In the genomic region with DNA sequence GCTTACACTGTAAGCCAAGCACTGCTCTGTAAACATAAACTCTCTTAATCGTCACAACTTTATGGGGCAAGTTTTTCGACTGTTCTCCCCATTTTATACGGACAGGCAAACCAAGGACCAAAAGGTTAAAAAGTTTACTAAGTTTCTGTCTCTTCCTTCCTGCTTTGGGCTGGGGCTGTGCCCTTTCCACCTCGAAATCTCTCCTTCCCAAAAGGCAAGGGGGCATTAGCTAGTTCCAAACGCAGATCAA, we compare ENCODE assay signal across 8 cellular contexts. TPM values are rescaled to one million over a fixed set of nuclear protein-coding genes. Genes with fewer than 3 reads are reported as not detected.
DNase-seq lines count a peak whose midpoint lies in the region; ATAC-seq and TF ChIP-seq lines count a peak whose summit lies in the region.

No MANE protein-coding gene starts in this region.

- H3K4me1 ChIP-seq in Karpas-422 (ENCODE audit: low read length) (peaks cover 28% of the 10 kb centered on the region), colonic mucosa (peaks cover 28% of the 10 kb centered on the region)

- peaks cover 49 to 63% (median 60%) of the 10 kb centered on the region in 3 donors for H3K4me1 Mint-ChIP-seq in naive B cell

- intact Hi-C loops in colonic mucosa (cut with DNase I) = loop anchor here (2.0 kb wide), 1 partner anchor 48 kb away; no protein-coding TSS in a partner anchor

- peaks cover 19% of the 10 kb centered on the region for H4K20me1 ChIP-seq in Karpas-422 (ENCODE audit: insufficient read depth, low read depth, low read length)

- H3K4me3 Mint-ChIP-seq in naive B cell = peak overlapping the region; percentile 87 to 99 (median 96)

- DNase-seq in AG04450 (ENCODE audit: low read depth, low spot score) (no peak), Karpas-422 (no peak), colonic mucosa (no peak), naive B cell (no peak), omental fat pad (ENCODE audit: low spot score) (no peak), SKM-1 treated with dmso at 0.1 percent for 144 hours (lab: John Stamatoyannopoulos, UW; ENCODE audit: unreplicated experiment) (no peak)

- H3K79me2 ChIP-seq in Karpas-422 (ENCODE audit: low read length) = peaks cover 7% of the 10 kb centered on the region; the same call in 1 of the 2 replicates

- H3K4me3 ChIP-seq in AG04450 (ENCODE audit: low read depth, low read length) = peak overlapping the region; percentile 97
- H3K4me3 ChIP-seq in Karpas-422 (ENCODE audit: low read length) = peak overlapping the region; percentile 79
- peak overlapping the region; percentile 83 for H3K4me3 ChIP-seq in colonic mucosa

- H3K9ac ChIP-seq in Karpas-422 (ENCODE audit: low read length) (peak overlapping the region; percentile 61), colonic mucosa (ENCODE audit: low read depth in 2 of 2, low read length in 2 of 2) (peak overlapping the region; percentile 99 to 100)

- no peaks in the 10 kb centered on the region for H3K9me2 ChIP-seq in Karpas-422 (replicated peaks; ENCODE audit: insufficient read depth, low read length)

- TF ChIP-seq CTCF in AG04450 (IDR thresholded peaks at IDR 0.05; ENCODE audit: low read depth, low read length) (no peak), colonic mucosa (IDR thresholded peaks at IDR 0.05) (no peak), omental fat pad (IDR thresholded peaks at IDR 0.05) (no peak)

- H3K36me3 ChIP-seq in Karpas-422 (ENCODE audit: insufficient read depth, low read length) (0 out of 2 replicates have a peak, but pooled peaks cover 3% of the 10 kb centered on the region), colonic mucosa (peaks cover 3% of the 10 kb centered on the region)

- no peak for ATAC-seq in naive B cell (ENCODE audit: low read depth in 2 of 2)
- ATAC-seq in GM19023 (IDR thresholded peaks at IDR 0.05; ENCODE audit: unreplicated experiment) = no peak
- no peak for ATAC-seq in HG02610 (IDR thresholded peaks at IDR 0.05; ENCODE audit: unreplicated experiment)
- no peak for ATAC-seq in omental fat pad (ENCODE audit: low FRiP score)

- H3K27me3 ChIP-seq in AG04450 (ENCODE audit: control insufficient read depth, insufficient read depth, low read length) = no peaks in the 10 kb centered on the region
- H3K27me3 ChIP-seq in Karpas-422 (ENCODE audit: low read length) = no peaks in the 10 kb centered on the region
- no peaks in the 10 kb centered on the region for H3K27me3 ChIP-seq in colonic mucosa

- CTCF ChIA-PET in AG04450 (lab: Charles Lee) = interaction anchor here (0.6 to 4.8 kb wide), 45 partner anchors 9 to 168 kb away, joined by 3 to 122 read pairs (median 7); partner anchors contain the start of genes LSM4 and MPV17L2

- H3K27ac Mint-ChIP-seq in naive B cell = peak overlapping the region; percentile 98 to 100 (median 100)

- peaks cover 0 to 2% (median 0%) of the 10 kb centered on the region in 7 donors for H3K9me3 Mint-ChIP-seq in naive B cell

- POLR2A ChIA-PET in AG04450 (lab: Yijun Ruan, JAX) = interaction anchor here (0.6 to 4.4 kb wide), 17 partner anchors 9 to 495 kb away, joined by 3 to 130 read pairs (median 13); partner anchors contain the start of genes GDF15, LSM4, RAB3A and SSBP4

- peak overlapping the region; percentile 85 for H3K27ac ChIP-seq in AG04450 (ENCODE audit: low read depth, low read length)
- no peak overlapping the region for H3K27ac ChIP-seq in Karpas-422 (ENCODE audit: low read length)
- H3K27ac ChIP-seq in colonic mucosa = peak overlapping the region; percentile 97

- no peak overlapping the region for H2AFZ ChIP-seq in Karpas-422 (ENCODE audit: low read length)

- H3K4me2 ChIP-seq in Karpas-422 (ENCODE audit: low read depth, low read length, poor library complexity, severe bottlenecking) = peak overlapping the region; percentile 97

- H3K36me3 Mint-ChIP-seq in naive B cell = peaks cover 9 to 18% of the 10 kb centered on the region in 2 donors

- H3K27me3 Mint-ChIP-seq in naive B cell = peaks cover 0 to 12% (median 7%) of the 10 kb centered on the region in 3 donors

- H3K9me3 ChIP-seq in AG04450 (ENCODE audit: control insufficient read depth, insufficient read depth, low read length) = peaks cover 2% of the 10 kb centered on the region; the same call in 1 of the 2 replicates
- no peaks in the 10 kb centered on the region for H3K9me3 ChIP-seq in Karpas-422 (ENCODE audit: low read length)
- H3K9me3 ChIP-seq in colonic mucosa = no peaks in the 10 kb centered on the region

RNA-seq across cellular contexts. Expression of gene JUND, which starts 2.2 kb away (rescaled TPM):
- polyA plus RNA-seq in AG04450 (2011; rRNA removed) (48.6 and 67.8 TPM in 2 replicates), naive B cell (ENCODE audit: low read depth in 6 of 6) (100 to 1,000 TPM in 4 of 6 donors, 10 to 100 TPM in 2; 46.5 to 325 (median 154) TPM)
- polyA minus RNA-seq in AG04450 (2011; rRNA and poly(A)+ RNA removed) = 30.6 and 31.7 TPM in 2 replicates
- 69.5 and 274 TPM in 2 replicates for total RNA-seq in Karpas-422 (2014; rRNA removed; shearing (Covaris generic); ENCODE audit: low replicate concordance)
- total RNA-seq in colonic mucosa (100 to 1,000 TPM; 177 to 418 TPM), omental fat pad (100 to 1,000 TPM; 398 to 859 (median 623) TPM)

RNA-seq across cellular contexts. Expression of gene IQCN, which starts 4.9 kb away (rescaled TPM):
- 0.45 and 0.53 TPM in 2 replicates for polyA plus RNA-seq in AG04450 (2011; rRNA removed)
- polyA minus RNA-seq in AG04450 (2011; rRNA and poly(A)+ RNA removed) = 1.5 and 1.6 TPM in 2 replicates
- total RNA-seq in Karpas-422 (2014; rRNA removed; shearing (Covaris generic); ENCODE audit: low replicate concordance) = 0.37 and 0.87 TPM in 2 replicates
- total RNA-seq in colonic mucosa = 1 to 10 TPM; 1.7 to 3.0 TPM
- 1 to 10 TPM in 3 of 6 donors, under 1 TPM in 2, not detected in 1; 0.69 to 1.9 (median 1.1) TPM for polyA plus RNA-seq in naive B cell (ENCODE audit: low read depth in 6 of 6)
- total RNA-seq in omental fat pad = 10 to 100 TPM in 2 of 4 donors, 1 to 10 TPM in 2; 1.7 to 15.9 (median 7.4) TPM

RNA-seq across cellular contexts. Expression of gene LSM4, which starts 43.7 kb away (rescaled TPM):
- 58.6 and 69.3 TPM in 2 replicates for polyA plus RNA-seq in AG04450 (2011; rRNA removed)
- polyA minus RNA-seq in AG04450 (2011; rRNA and poly(A)+ RNA removed) = 22.1 and 25.7 TPM in 2 replicates
- total RNA-seq in Karpas-422 (2014; rRNA removed; shearing (Covaris generic); ENCODE audit: low replicate concordance) = 198 and 359 TPM in 2 replicates
- total RNA-seq in colonic mucosa = 100 to 1,000 TPM; 128 to 308 TPM
- polyA plus RNA-seq in naive B cell (ENCODE audit: low read depth in 6 of 6) = 100 to 1,000 TPM; 111 to 157 (median 123) TPM
- 100 to 1,000 TPM in 1 of 4 donors, 10 to 100 TPM in 3; 58.6 to 140 (median 93.1) TPM for total RNA-seq in omental fat pad

RNA-seq across cellular contexts. Expression of gene PDE4C, which starts 53.0 kb away (rescaled TPM):
- 0.12 and 0.46 TPM in 2 replicates for polyA plus RNA-seq in AG04450 (2011; rRNA removed)
- polyA minus RNA-seq in AG04450 (2011; rRNA and poly(A)+ RNA removed) = 0.46 and 0.52 TPM in 2 replicates
- not detected in 2 replicates for total RNA-seq in Karpas-422 (2014; rRNA removed; shearing (Covaris generic); ENCODE audit: low replicate concordance)
- 1 to 10 TPM; 2.1 TPM for total RNA-seq in colonic mucosa
- not detected for polyA plus RNA-seq in naive B cell (ENCODE audit: low read depth in 6 of 6)
- total RNA-seq in omental fat pad = 1 to 10 TPM in 1 of 4 donors, under 1 TPM in 2, not detected in 1; 0.12 to 1.5 (median 0.63) TPM
